ENCODE assay signal across 15 cellular contexts in the genomic region with DNA sequence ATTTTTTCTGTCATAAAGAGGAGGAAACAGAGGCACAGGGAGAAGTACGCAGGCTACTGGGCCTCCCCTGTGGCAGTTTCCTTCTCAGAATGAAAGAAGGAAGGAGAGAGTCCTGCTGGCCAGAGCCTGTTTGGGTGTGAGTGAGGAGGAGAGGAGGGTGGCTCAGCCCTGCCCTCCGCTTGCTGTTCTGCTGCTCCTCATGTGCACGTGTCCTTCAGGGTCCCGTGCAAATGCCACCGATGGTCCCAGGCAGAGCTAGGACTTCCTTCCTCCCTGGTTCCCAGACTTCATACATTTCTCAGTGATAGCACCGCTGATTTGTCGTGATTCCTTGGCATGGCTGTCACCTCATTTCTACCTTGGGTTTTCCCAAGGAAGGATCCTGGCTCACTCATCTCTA.
A peak's percentile ranks its signal among the peaks of the same experiment; 100 is the strongest.
DNase-seq lines count a peak whose midpoint lies in the region; ATAC-seq lines count a peak whose summit lies in the region.
"Had no signal": no experiment of that assay in that cellular context is flagged by ENCODE, and none has a peak within 500 bp of the region (broad histone marks: within the 10 kb centered on the region; RNA-seq: fewer than 3 reads in every experiment).

No MANE protein-coding gene starts in this region.

- no peak for DNase-seq in Right ventricle myocardium inferior (ENCODE audit: missing footprints)
- no peak for DNase-seq in cardiac septum (ENCODE audit: low spot score)
- DNase-seq in islet precursor cell: peak; percentile 46
- peak; percentile 50 for DNase-seq in posterior vena cava (ENCODE audit: low spot score)
- DNase-seq in NCI-H187 (lab: John Stamatoyannopoulos, UW): no peak
- DNase-seq in activated CD4-positive, CD25-positive, alpha-beta regulatory T cell treated with anti-CD3 and anti-CD28 coated beads, Interleukin-2, amount 50 U/mL, for 72 hours: no peak
- DNase-seq in T1000 (lab: John Stamatoyannopoulos, UW): no peak
- DNase-seq: COR-L47, KG1, MV-4-11, NCI-H1694 treated with DMSO at 0.1 percent for 48 hours, NCI-H524, NCI-H82, OCI-M1 had no signal

- ATAC-seq in Right ventricle myocardium inferior (peak; percentile 70), HG03442 (IDR thresholded peaks at IDR 0.05; ENCODE audit: unreplicated experiment) (no peak)

- intact Hi-C loops in Right ventricle myocardium inferior (cut with DNase I): no loop called here
- intact Hi-C loops in cardiac septum (cut with DNase I): no loop called here
- intact Hi-C loops in posterior vena cava (cut with DNase I): loop anchor here in 1 of 2 donors (1.0 kb wide), 1 partner anchor 36 kb away; no protein-coding TSS in a partner anchor

Comparison
In these comparisons a context has a peak if more than half of its experiments do, and no peak if none do; other contexts are left out.
1. DNase-seq: peak in islet precursor cell (single experiment) and posterior vena cava (single experiment); none in Right ventricle myocardium inferior (single experiment), cardiac septum (single experiment), NCI-H187 (0 of 2), activated CD4-positive, CD25-positive, alpha-beta regulatory T cell treated with anti-CD3 and anti-CD28 coated beads, Interleukin-2, amount 50 U/mL, for 72 hours (single experiment) and T1000 (single experiment).